ENCODE assay signal across 8 cellular contexts in genomic region chr16:13772782-13773181, GRCh38.
"Had no signal": no experiment of that assay in that cellular context is flagged by ENCODE, and none has a peak within 500 bp of the region (broad histone marks: within the 10 kb centered on the region; RNA-seq: fewer than 3 reads in every experiment).

No MANE protein-coding gene starts in this region.

- H3K4me3 ChIP-seq: GM12878 had no signal

- DNase-seq: GDM1, GF-D8 had no signal

- ATAC-seq: GM12878 had no signal

- FAIRE-seq: G401.6, GM12878, GM12891, GM12892, GM18507, GM19239 had no signal
